ENCODE assay signal across 1 cellular context in genomic region chr12:56321027-56321426, GRCh38.
TF ChIP-seq lines count a peak whose summit lies in the region.

No MANE protein-coding gene starts in this region.

TF ChIP-seq in IMR-90, 13 proteins besides CTCF, POLR2A, EP300 and RAD21:
- TF ChIP-seq BHLHE40 (IDR thresholded peaks at IDR 0.05; ENCODE audit: low read depth, low read length): no peak
- peak; percentile 75; the same call in 1 of the 2 replicates for TF ChIP-seq CEBPB (IDR thresholded peaks at IDR 0.05; ENCODE audit: low read depth, low read length)
- TF ChIP-seq MAFK (IDR thresholded peaks at IDR 0.05; ENCODE audit: low read depth, low read length): no peak
- no peak for TF ChIP-seq MAZ (IDR thresholded peaks at IDR 0.05; ENCODE audit: borderline replicate concordance, low read depth, low read length)
- no peak for TF ChIP-seq MXI1 (IDR thresholded peaks at IDR 0.05; ENCODE audit: borderline replicate concordance, low read depth, low read length)
